Comparison of ENCODE assay signal across 16 cellular contexts in genomic region chr22:31579835-31580242, GRCh38.
DNase-seq lines count a peak whose midpoint lies in the region; TF ChIP-seq lines count a peak whose summit lies in the region.
"Had no signal": no experiment of that assay in that cellular context is flagged by ENCODE, and none has a peak within 500 bp of the region (broad histone marks: within the 10 kb centered on the region; RNA-seq: fewer than 3 reads in every experiment).

No MANE protein-coding gene starts in this region.

- H3K79me2 ChIP-seq in neural progenitor cell (ENCODE audit: low read depth): no peaks in the 10 kb centered on the region

- H3F3A ChIP-seq in neural progenitor cell (ENCODE audit: low read depth): no peaks in the 10 kb centered on the region

- H3K9ac ChIP-seq in neural progenitor cell: no peak overlapping the region

- H3K4me3 ChIP-seq in astrocyte of the spinal cord (ENCODE audit: low read depth, low read length) (no peak overlapping the region), prostate gland (no peak overlapping the region), neural progenitor cell (no peak overlapping the region)
- H3K4me3 ChIP-seq: breast epithelium, gastroesophageal sphincter, SJCRH30, uterus had no signal

- no peak for TF ChIP-seq CTCF in astrocyte of the spinal cord (IDR thresholded peaks at IDR 0.05; ENCODE audit: low read depth, low read length)
- no peak for TF ChIP-seq CTCF in prostate gland (IDR thresholded peaks at IDR 0.05)
- TF ChIP-seq CTCF in neural progenitor cell (IDR thresholded peaks at IDR 0.05): no peak
- TF ChIP-seq CTCF in HFFc6 (IDR thresholded peaks at IDR 0.05): no peak

- TF ChIP-seq POLR2A in prostate gland (IDR thresholded peaks at IDR 0.05): peak; percentile 15

- H3K36me3 ChIP-seq in prostate gland (no peaks in the 10 kb centered on the region), neural progenitor cell (no peaks in the 10 kb centered on the region)
- H3K36me3 ChIP-seq: breast epithelium, SJCRH30, uterus had no signal

- no peak overlapping the region for H2AFZ ChIP-seq in neural progenitor cell (replicated peaks)

- no peaks in the 10 kb centered on the region for H3K4me1 ChIP-seq in prostate gland (replicated peaks)
- no peaks in the 10 kb centered on the region for H3K4me1 ChIP-seq in neural progenitor cell
- H3K4me1 ChIP-seq: breast epithelium, gastroesophageal sphincter, SJCRH30, uterus had no signal

- no peaks in the 10 kb centered on the region for H4K20me1 ChIP-seq in neural progenitor cell (ENCODE audit: low read depth)

- H3K27me3 ChIP-seq in prostate gland (replicated peaks; ENCODE audit: insufficient read depth): no peaks in the 10 kb centered on the region
- no peaks in the 10 kb centered on the region for H3K27me3 ChIP-seq in neural progenitor cell
- H3K27me3 ChIP-seq: breast epithelium, gastroesophageal sphincter, SJCRH30, uterus had no signal

- H3K36me3 Mint-ChIP-seq in activated T-cell treated with anti-CD3 and anti-CD28 coated beads, Interleukin-2, amount 50 U/mL, for 24 hours (ENCODE audit: low read depth): peaks cover 86% of the 10 kb centered on the region
- H3K36me3 Mint-ChIP-seq in neural progenitor cell (peaks cover 13% of the 10 kb centered on the region), HFFc6 (ENCODE audit: low read depth) (peaks cover 10% of the 10 kb centered on the region; the same call in 1 of the 2 replicates)

- H3K4me3 Mint-ChIP-seq in activated T-cell treated with anti-CD3 and anti-CD28 coated beads, Interleukin-2, amount 50 U/mL, for 24 hours: no peak overlapping the region
- no peak overlapping the region for H3K4me3 Mint-ChIP-seq in neural progenitor cell
- H3K4me3 Mint-ChIP-seq in HFFc6: no peak overlapping the region

- DNase-seq in activated T-cell treated with anti-CD3 and anti-CD28 coated beads, Interleukin-2, amount 50 U/mL, for 24 hours: no peak
- DNase-seq in activated T-cell treated with anti-CD3 and anti-CD28 coated beads, Interleukin-2, amount 50 U/mL, for 1 hour: no peak
- DNase-seq in NCI-H2196 (lab: John Stamatoyannopoulos, UW; ENCODE audit: unreplicated experiment): peak; percentile 53
- DNase-seq in astrocyte of the spinal cord (ENCODE audit: low read depth, low spot score): peak; percentile 49
- peak; percentile 75 for DNase-seq in prostate gland (ENCODE audit: low spot score)
- DNase-seq in neural progenitor cell (ENCODE audit: low spot score): no peak
- DNase-seq in HFFc6: no peak
- DNase-seq in H4 (ENCODE audit: low spot score): no peak
- DNase-seq: GOT3; midbrain; NCI-H524 treated with DMSO at 0.1 percent for 48 hours; SJCRH30; stimulated activated CD4-positive, alpha-beta T cell treated with anti-CD3 and anti-CD28 coated beads, Interleukin-1b, Interleukin-23, amount 100 ng/mL, for 48 hours; uterus had no signal

- 50% methylated on average over 1 of the region's 1 CpG for WGBS in prostate gland

- peak overlapping the region; percentile 72 for H3K27ac Mint-ChIP-seq in activated T-cell treated with anti-CD3 and anti-CD28 coated beads, Interleukin-2, amount 50 U/mL, for 24 hours
- H3K27ac Mint-ChIP-seq in neural progenitor cell (no peak overlapping the region), HFFc6 (no peak overlapping the region; the same call in 1 of the 2 replicates)

- H3K9me3 ChIP-seq in prostate gland: no peaks in the 10 kb centered on the region
- H3K9me3 ChIP-seq in neural progenitor cell (ENCODE audit: low read depth): no peaks in the 10 kb centered on the region
- H3K9me3 ChIP-seq: breast epithelium, gastroesophageal sphincter, SJCRH30, uterus had no signal

- H3K4me2 ChIP-seq in neural progenitor cell: no peak overlapping the region

- no peaks in the 10 kb centered on the region for H3K27me3 Mint-ChIP-seq in activated T-cell treated with anti-CD3 and anti-CD28 coated beads, Interleukin-2, amount 50 U/mL, for 24 hours
- H3K27me3 Mint-ChIP-seq in neural progenitor cell (ENCODE audit: insufficient read depth, low read depth): no peaks in the 10 kb centered on the region
- peaks cover 2% of the 10 kb centered on the region; the same call in 1 of the 2 replicates for H3K27me3 Mint-ChIP-seq in HFFc6 (ENCODE audit: insufficient read depth)

- H3K9me3 Mint-ChIP-seq in activated T-cell treated with anti-CD3 and anti-CD28 coated beads, Interleukin-2, amount 50 U/mL, for 24 hours: no peaks in the 10 kb centered on the region
- H3K9me3 Mint-ChIP-seq in neural progenitor cell: no peaks in the 10 kb centered on the region
- no peaks in the 10 kb centered on the region for H3K9me3 Mint-ChIP-seq in HFFc6

- intact Hi-C loops in prostate gland (cut with DNase I): no loop called here

- in situ Hi-C loops in astrocyte of the spinal cord (cut with HindIII; ENCODE audit: low sequenced_read_pairs): no loop called here

- H3K4me1 Mint-ChIP-seq in activated T-cell treated with anti-CD3 and anti-CD28 coated beads, Interleukin-2, amount 50 U/mL, for 24 hours (ENCODE audit: low read depth): peaks cover 37% of the 10 kb centered on the region
- H3K4me1 Mint-ChIP-seq in neural progenitor cell (peaks cover 4% of the 10 kb centered on the region), HFFc6 (ENCODE audit: low read depth) (peaks cover 17% of the 10 kb centered on the region)

- peak overlapping the region; percentile 72 to 82 for H3K27ac ChIP-seq in prostate gland
- H3K27ac ChIP-seq in neural progenitor cell: no peak overlapping the region
- H3K27ac ChIP-seq: gastroesophageal sphincter, SJCRH30, uterus had no signal

Comparison
In these comparisons a context has a peak if more than half of its experiments do, and no peak if none do; other contexts are left out.
1. DNase-seq: peak in NCI-H2196 (single experiment), astrocyte of the spinal cord (single experiment) and prostate gland (single experiment); none in activated T-cell treated with anti-CD3 and anti-CD28 coated beads, Interleukin-2, amount 50 U/mL, for 24 hours (single experiment), activated T-cell treated with anti-CD3 and anti-CD28 coated beads, Interleukin-2, amount 50 U/mL, for 1 hour (single experiment), neural progenitor cell (single experiment), HFFc6 (single experiment) and H4 (single experiment).